8 cellular contexts compared by ENCODE assay signal in genomic region chr2:112726487-112727190, GRCh38. TPM values are rescaled to one million over a fixed set of nuclear protein-coding genes. Genes with fewer than 3 reads are reported as not detected.
DNase-seq lines count a peak whose midpoint lies in the region; ATAC-seq, FAIRE-seq and TF ChIP-seq lines count a peak whose summit lies in the region.

No MANE protein-coding gene starts in this region.

- no peak for TF ChIP-seq POLR2A in endothelial cell of umbilical vein (IDR thresholded peaks at IDR 0.05; ENCODE audit: low read depth, low read length)

- H3K27me3 ChIP-seq in NT2/D1 (ENCODE audit: insufficient read depth, insufficient read length) (no peaks in the 10 kb centered on the region), endothelial cell of umbilical vein (ENCODE audit: control insufficient read depth in 2 of 2, insufficient read depth in 2 of 2, low read length in 2 of 2) (no peaks in the 10 kb centered on the region)

- H3K36me3 ChIP-seq in NT2/D1 (ENCODE audit: insufficient read depth, insufficient read length, low read length) (no peaks in the 10 kb centered on the region), endothelial cell of umbilical vein (ENCODE audit: control insufficient read depth in 2 of 2, extremely low read depth in 1 of 2, insufficient read depth in 2 of 2, low read length in 2 of 2) (no peaks in the 10 kb centered on the region), mucosa of descending colon (ENCODE audit: low read depth) (no peaks in the 10 kb centered on the region)

- TF ChIP-seq CTCF in endothelial cell of umbilical vein (IDR thresholded peaks at IDR 0.05; ENCODE audit: extremely low read depth in 1 of 2, insufficient read depth in 1 of 2, low read depth in 1 of 2, low read length in 2 of 2) (peak; percentile 95 to 97), mucosa of descending colon (IDR thresholded peaks at IDR 0.05) (peak; percentile 95)

- H3K79me2 ChIP-seq in endothelial cell of umbilical vein (ENCODE audit: control insufficient read depth, insufficient read depth, low read length), result no peaks in the 10 kb centered on the region

- H3K9ac ChIP-seq in NT2/D1 (ENCODE audit: insufficient read length, low read depth), result peak overlapping the region; percentile 8
- no peak overlapping the region for H3K9ac ChIP-seq in endothelial cell of umbilical vein (replicated peaks; ENCODE audit: extremely low read depth, insufficient read depth, low read length)

- CTCF ChIA-PET in endothelial cell of umbilical vein (lab: Charles Lee), result interaction anchor here (0.6 to 9.1 kb wide), 43 partner anchors 8 to 246 kb away, joined by 3 to 207 read pairs (median 4); partner anchors contain the start of genes CHCHD5 and SLC20A1

- H3K4me3 ChIP-seq in NT2/D1 (ENCODE audit: insufficient read length, low read depth) (no peak overlapping the region), endothelial cell of umbilical vein (replicated peaks in 1 of 3; ENCODE audit: insufficient read depth in 1 of 3, low read depth in 1 of 3, low read length in 3 of 3) (no peak overlapping the region), mucosa of descending colon (no peak overlapping the region)

- POLR2A ChIA-PET in endothelial cell of umbilical vein (lab: Charles Lee), result interaction anchor here (1.6 kb wide), 1 partner anchor 142 kb away, joined by 3 read pairs; the partner anchor contains the start of gene CHCHD5

- ATAC-seq in GM21526 (IDR thresholded peaks at IDR 0.05; ENCODE audit: low FRiP score, unreplicated experiment) (peak; percentile 70), mucosa of descending colon (peak; percentile 97)

- peaks cover 8% of the 10 kb centered on the region for H3K4me1 ChIP-seq in NT2/D1 (ENCODE audit: insufficient read depth, insufficient read length)
- H3K4me1 ChIP-seq in endothelial cell of umbilical vein (ENCODE audit: control insufficient read depth, extremely low read depth, insufficient read depth, low read length), result peaks cover 3% of the 10 kb centered on the region
- H3K4me1 ChIP-seq in mucosa of descending colon (ENCODE audit: low read depth), result no peaks in the 10 kb centered on the region

- peak; percentile 72 for DNase-seq in DMS 273 treated with DMSO at 0.1 percent for 48 hours (lab: John Stamatoyannopoulos, UW)
- peak; percentile 95 for DNase-seq in HuH-7 (ENCODE audit: low spot score)
- peak; percentile 90 for DNase-seq in NT2/D1 (ENCODE audit: low read depth, low spot score)
- peak; percentile 67 to 86 (median 79) for DNase-seq in activated CD8-positive, alpha-beta memory T cell treated with anti-CD3 and anti-CD28 coated beads for 48 hours (ENCODE audit: low read depth in 2 of 3, low spot score in 2 of 3)
- peak; percentile 86 for DNase-seq in endothelial cell of umbilical vein (ENCODE audit: low read depth, low spot score)
- DNase-seq in mucosa of descending colon, result peak; percentile 92 to 93 (median 93)
- DNase-seq in stimulated activated CD8-positive, alpha-beta memory T cell treated with anti-CD3 and anti-CD28 coated beads, Interleukin-4, amount 100 ng/mL, for 4 hours (ENCODE audit: low read depth in 2 of 2, low spot score in 1 of 2), result peak; percentile 67 to 73

- peak; percentile 93 for FAIRE-seq in endothelial cell of umbilical vein (lab: Jason Lieb, UNC)

- H3K27ac ChIP-seq in endothelial cell of umbilical vein (ENCODE audit: insufficient read depth, low read depth, low read length), result no peak overlapping the region

- peak overlapping the region; percentile 88 for H2AFZ ChIP-seq in endothelial cell of umbilical vein (ENCODE audit: low read depth, low read length)

- intact Hi-C loops in endothelial cell of umbilical vein (cut with micrococcal nuclease) (loop anchor here (1.0 to 2.0 kb wide), 6 partner anchors 36 to 245 kb away; partner anchors contain the start of genes CHCHD5 and SLC20A1), mucosa of descending colon (cut with DNase I, micrococcal nuclease) (loop anchor here (5.0 to 10.0 kb wide), 2 partner anchors 102 to 129 kb away; no protein-coding TSS in a partner anchor)

- no peaks in the 10 kb centered on the region for H3K9me1 ChIP-seq in endothelial cell of umbilical vein (replicated peaks; ENCODE audit: control insufficient read depth, extremely low read depth, insufficient read depth, low read length)

- H4K20me1 ChIP-seq in endothelial cell of umbilical vein (replicated peaks; ENCODE audit: control insufficient read depth, extremely low read depth, insufficient read depth, low read length), result no peaks in the 10 kb centered on the region

- H3K9me3 ChIP-seq in NT2/D1 (ENCODE audit: insufficient read depth, low read length) (no peaks in the 10 kb centered on the region), endothelial cell of umbilical vein (replicated peaks; ENCODE audit: control insufficient read depth, insufficient read depth, low read length) (no peaks in the 10 kb centered on the region), mucosa of descending colon (no peaks in the 10 kb centered on the region)

- no TSS peak for BruUV-seq in endothelial cell of umbilical vein (replicated peaks; lab: Mats Ljungman, UMichigan)

- dilution Hi-C loops in endothelial cell of umbilical vein (cut with MboI; ENCODE audit: extremely low pct_ligation_motif_present, low sequenced_read_pairs), result no loop called here

- H3K4me2 ChIP-seq in endothelial cell of umbilical vein (ENCODE audit: insufficient read depth, low read length), result no peak overlapping the region

TF ChIP-seq in endothelial cell of umbilical vein, 7 proteins besides CTCF, POLR2A, EP300 and RAD21:
- TF ChIP-seq MAX (IDR thresholded peaks at IDR 0.05; ENCODE audit: insufficient read depth, insufficient read length) (no peak), FOS (IDR thresholded peaks at IDR 0.05; ENCODE audit: borderline replicate concordance, insufficient read depth, low read length) (no peak), EZH2 (IDR thresholded peaks at IDR 0.05; ENCODE audit: borderline replicate concordance, low read depth, low read length, severe bottlenecking) (no peak), MYC (IDR thresholded peaks at IDR 0.05; ENCODE audit: low read depth, low read length) (no peak), POLR2AphosphoS5 (IDR thresholded peaks at IDR 0.05; ENCODE audit: insufficient read depth, low read depth, low read length) (no peak), JUN (IDR thresholded peaks at IDR 0.05; ENCODE audit: borderline replicate concordance, insufficient read depth, insufficient read length, low read depth) (no peak), GATA2 (IDR thresholded peaks at IDR 0.05; ENCODE audit: insufficient read depth, insufficient read length, low read depth, low read length) (no peak)

RNA-seq across cellular contexts. Expression of gene NT5DC4, which starts 5.8 kb away (rescaled TPM):
- total RNA-seq in endothelial cell of umbilical vein (not detected in 2 replicates), mucosa of descending colon (not detected)
- polyA plus RNA-seq in endothelial cell of umbilical vein, result not detected in 2 replicates
- polyA plus RNA-seq in endothelial cell of umbilical vein (2011; cell fraction: cytosol; rRNA removed), result not detected in 2 replicates
- polyA plus RNA-seq in endothelial cell of umbilical vein (2011; cell fraction: nucleus; rRNA removed), result not detected in 2 replicates
- not detected in 2 replicates for polyA plus RNA-seq in endothelial cell of umbilical vein (2012)
- not detected in 2 replicates for polyA minus RNA-seq in endothelial cell of umbilical vein
- not detected for polyA minus RNA-seq in endothelial cell of umbilical vein (2011; cell fraction: cytosol; rRNA and poly(A)+ RNA removed)
- polyA minus RNA-seq in endothelial cell of umbilical vein (2011; cell fraction: nucleus; rRNA and poly(A)+ RNA removed), result not detected in 2 replicates

RNA-seq across cellular contexts. Expression of gene CKAP2L, which starts 37.8 kb away (rescaled TPM):
- total RNA-seq in endothelial cell of umbilical vein (25.2 and 30.7 TPM in 2 replicates), mucosa of descending colon (1 to 10 TPM; 1.2 to 9.5 (median 2.8) TPM)
- 2.3 and 3.4 TPM in 2 replicates for polyA plus RNA-seq in endothelial cell of umbilical vein
- 5.4 and 5.8 TPM in 2 replicates for polyA plus RNA-seq in endothelial cell of umbilical vein (2011; cell fraction: cytosol; rRNA removed)
- 3.4 and 6.6 TPM in 2 replicates for polyA plus RNA-seq in endothelial cell of umbilical vein (2011; cell fraction: nucleus; rRNA removed)
- 7.1 and 16.4 TPM in 2 replicates for polyA plus RNA-seq in endothelial cell of umbilical vein (2012)
- polyA minus RNA-seq in endothelial cell of umbilical vein, result 4.6 and 5.2 TPM in 2 replicates
- polyA minus RNA-seq in endothelial cell of umbilical vein (2011; cell fraction: cytosol; rRNA and poly(A)+ RNA removed), result 6.3 TPM
- 6.7 and 11.9 TPM in 2 replicates for polyA minus RNA-seq in endothelial cell of umbilical vein (2011; cell fraction: nucleus; rRNA and poly(A)+ RNA removed)

RNA-seq across cellular contexts. Expression of gene IL1A, which starts 57.7 kb away (rescaled TPM):
- total RNA-seq in endothelial cell of umbilical vein (0.99 and 1.4 TPM in 2 replicates), mucosa of descending colon (not detected)
- 0.25 and 0.29 TPM in 2 replicates for polyA plus RNA-seq in endothelial cell of umbilical vein
- polyA plus RNA-seq in endothelial cell of umbilical vein (2011; cell fraction: cytosol; rRNA removed), result 0.27 and 0.44 TPM in 2 replicates
- 0.90 and 1.1 TPM in 2 replicates for polyA plus RNA-seq in endothelial cell of umbilical vein (2011; cell fraction: nucleus; rRNA removed)
- polyA plus RNA-seq in endothelial cell of umbilical vein (2012), result 3.5 and 4.3 TPM in 2 replicates
- 0.21 and 0.44 TPM in 2 replicates for polyA minus RNA-seq in endothelial cell of umbilical vein
- polyA minus RNA-seq in endothelial cell of umbilical vein (2011; cell fraction: cytosol; rRNA and poly(A)+ RNA removed), result 0.72 TPM
- 0.19 and 0.34 TPM in 2 replicates for polyA minus RNA-seq in endothelial cell of umbilical vein (2011; cell fraction: nucleus; rRNA and poly(A)+ RNA removed)
